ENCODE assay signal across 8 cellular contexts in the genomic region with DNA sequence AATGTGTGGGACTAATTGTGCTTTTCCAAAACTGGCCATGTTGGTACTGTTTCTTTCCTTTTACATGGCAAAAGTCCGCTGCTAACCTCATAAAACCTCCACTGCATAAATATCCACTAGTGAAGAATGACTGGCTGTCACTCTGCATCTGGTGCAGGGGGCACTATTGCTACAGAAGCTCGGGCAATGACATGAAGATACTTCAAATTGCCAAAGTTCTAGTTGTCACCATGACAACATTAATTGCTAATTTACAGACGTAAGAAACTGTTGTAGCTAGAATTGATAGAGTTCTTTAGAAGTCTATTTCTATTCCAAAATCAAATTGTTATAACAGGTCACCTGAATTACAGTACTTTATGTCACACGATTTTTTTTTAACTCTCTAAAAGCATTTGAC. TPM values are rescaled to one million over a fixed set of nuclear protein-coding genes. Genes with fewer than 3 reads are reported as not detected.
DNase-seq lines count a peak whose midpoint lies in the region; ATAC-seq and TF ChIP-seq lines count a peak whose summit lies in the region.

No MANE protein-coding gene starts in this region.

- peaks cover 7% of the 10 kb centered on the region for H3K36me3 Mint-ChIP-seq in MCF 10A (ENCODE audit: insufficient read depth, unreplicated experiment)
- peaks cover 21% of the 10 kb centered on the region for H3K36me3 Mint-ChIP-seq in nephron (ENCODE audit: low read depth)

- no peak for ATAC-seq in HG03108 (IDR thresholded peaks at IDR 0.05; ENCODE audit: unreplicated experiment)
- ATAC-seq in GM18870 (IDR thresholded peaks at IDR 0.05; ENCODE audit: unreplicated experiment), result no peak
- no peak for ATAC-seq in GM19452 (IDR thresholded peaks at IDR 0.05; ENCODE audit: unreplicated experiment)

- intact Hi-C loops in MCF 10A (cut with micrococcal nuclease), result loop anchor here (10.0 kb wide), 1 partner anchor 101 kb away; the partner anchor contains the start of gene SSB

- CTCF ChIA-PET in MCF 10A (lab: Yijun Ruan, JAX), result interaction anchor here (0.6 to 1.7 kb wide), 5 partner anchors 8 to 181 kb away, joined by 3 to 8 read pairs (median 4); no protein-coding TSS in a partner anchor

- TF ChIP-seq CTCF in GM10266 (IDR thresholded peaks at IDR 0.05; ENCODE audit: control insufficient read depth, insufficient read depth, low read depth, missing control alignments) (peak; percentile 38), MCF 10A (IDR thresholded peaks at IDR 0.05; ENCODE audit: unreplicated experiment) (no peak), nephron (IDR thresholded peaks at IDR 0.05; ENCODE audit: unreplicated experiment in 3 of 3) (peak in 1 of 3 experiments; percentile 9)

- peaks cover 16% of the 10 kb centered on the region for H3K27me3 Mint-ChIP-seq in MCF 10A (ENCODE audit: insufficient read depth, unreplicated experiment)
- H3K27me3 Mint-ChIP-seq in nephron (ENCODE audit: low read depth), result no peaks in the 10 kb centered on the region

- H3K4me1 Mint-ChIP-seq in MCF 10A (ENCODE audit: insufficient read depth, unreplicated experiment), result peaks cover 6% of the 10 kb centered on the region
- peaks cover 12% of the 10 kb centered on the region for H3K4me1 Mint-ChIP-seq in nephron

- peak overlapping the region; percentile 91 for H3K27ac Mint-ChIP-seq in MCF 10A (ENCODE audit: low read depth, unreplicated experiment)
- peak overlapping the region; percentile 69 to 91 (median 88) for H3K27ac Mint-ChIP-seq in nephron

- POLR2A ChIA-PET in MCF 10A (lab: Yijun Ruan, JAX), result interaction anchor here (0.6 to 0.9 kb wide), 4 partner anchors 10 to 237 kb away, joined by 3 read pairs; partner anchors contain the start of gene PPIG

- peak overlapping the region; percentile 84 for H3K4me3 Mint-ChIP-seq in MCF 10A (ENCODE audit: unreplicated experiment)
- H3K4me3 Mint-ChIP-seq in nephron, result peak overlapping the region; percentile 91 to 94 (median 91)

- peaks cover 16% of the 10 kb centered on the region for H3K9me3 Mint-ChIP-seq in MCF 10A (ENCODE audit: unreplicated experiment)
- peaks cover 19% of the 10 kb centered on the region for H3K9me3 Mint-ChIP-seq in nephron

- TSS peak; percentile 77 for BruUV-seq in MCF 10A (replicated peaks; lab: Mats Ljungman, UMichigan)

- DNase-seq in GM10266 (ENCODE audit: extremely low spot score) (no peak), NAMALWA (ENCODE audit: low spot score) (peak; percentile 62), MCF 10A (ENCODE audit: unreplicated experiment) (no peak), NOMO-1 treated with DMSO at 0.1 percent for 48 hours (lab: John Stamatoyannopoulos, UW; ENCODE audit: unreplicated experiment) (no peak)

RNA-seq across cellular contexts. Expression of gene CFAP210, which starts 0.9 kb away (rescaled TPM):
- total RNA-seq in MCF 10A (2022), result not detected in 2 replicates

RNA-seq across cellular contexts. Expression of gene PHOSPHO2, which starts 0.9 kb away (rescaled TPM):
- 5.4 and 6.0 TPM in 2 replicates for total RNA-seq in MCF 10A (2022)

RNA-seq across cellular contexts. Expression of gene KLHL23, which starts 40.3 kb away (rescaled TPM):
- total RNA-seq in MCF 10A (2022), result 4.6 and 6.1 TPM in 2 replicates
